1 cellular context compared by ENCODE assay signal in genomic region chr7:53302511-53303246, GRCh38.
TF ChIP-seq lines count a peak whose summit lies in the region.

No MANE protein-coding gene starts in this region.

TF ChIP-seq in SK-N-SH treated with all-trans-retinoic acid at 6 μM for 48 hours, 23 proteins besides CTCF, POLR2A, EP300 and RAD21 (continued from another document):
- TF ChIP-seq, protein P1, sequence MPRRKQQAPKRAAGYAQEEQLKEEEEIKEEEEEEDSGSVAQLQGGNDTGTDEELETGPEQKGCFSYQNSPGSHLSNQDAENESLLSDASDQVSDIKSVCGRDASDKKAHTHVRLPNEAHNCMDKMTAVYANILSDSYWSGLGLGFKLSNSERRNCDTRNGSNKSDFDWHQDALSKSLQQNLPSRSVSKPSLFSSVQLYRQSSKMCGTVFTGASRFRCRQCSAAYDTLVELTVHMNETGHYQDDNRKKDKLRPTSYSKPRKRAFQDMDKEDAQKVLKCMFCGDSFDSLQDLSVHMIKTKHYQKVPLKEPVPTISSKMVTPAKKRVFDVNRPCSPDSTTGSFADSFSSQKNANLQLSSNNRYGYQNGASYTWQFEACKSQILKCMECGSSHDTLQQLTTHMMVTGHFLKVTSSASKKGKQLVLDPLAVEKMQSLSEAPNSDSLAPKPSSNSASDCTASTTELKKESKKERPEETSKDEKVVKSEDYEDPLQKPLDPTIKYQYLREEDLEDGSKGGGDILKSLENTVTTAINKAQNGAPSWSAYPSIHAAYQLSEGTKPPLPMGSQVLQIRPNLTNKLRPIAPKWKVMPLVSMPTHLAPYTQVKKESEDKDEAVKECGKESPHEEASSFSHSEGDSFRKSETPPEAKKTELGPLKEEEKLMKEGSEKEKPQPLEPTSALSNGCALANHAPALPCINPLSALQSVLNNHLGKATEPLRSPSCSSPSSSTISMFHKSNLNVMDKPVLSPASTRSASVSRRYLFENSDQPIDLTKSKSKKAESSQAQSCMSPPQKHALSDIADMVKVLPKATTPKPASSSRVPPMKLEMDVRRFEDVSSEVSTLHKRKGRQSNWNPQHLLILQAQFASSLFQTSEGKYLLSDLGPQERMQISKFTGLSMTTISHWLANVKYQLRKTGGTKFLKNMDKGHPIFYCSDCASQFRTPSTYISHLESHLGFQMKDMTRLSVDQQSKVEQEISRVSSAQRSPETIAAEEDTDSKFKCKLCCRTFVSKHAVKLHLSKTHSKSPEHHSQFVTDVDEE (CRISPR knock-in tag; IDR thresholded peaks at IDR 0.05): no peak
- TF ChIP-seq OSR1 (CRISPR knock-in tag; IDR thresholded peaks at IDR 0.05) (no peak), ZC3H10 (CRISPR knock-in tag; IDR thresholded peaks at IDR 0.05) (no peak)
